1 cellular context compared by ENCODE assay signal in genomic region chr4:16250665-16251365, GRCh38.
TF ChIP-seq lines count a peak whose summit lies in the region.

No MANE protein-coding gene starts in this region.

TF ChIP-seq in HepG2, 621 proteins besides CTCF, POLR2A, EP300 and RAD21 (continued from another document and continues in another):
- TF ChIP-seq ZNF644 (CRISPR knock-in tag; IDR thresholded peaks at IDR 0.05; ENCODE audit: low read depth) (peak; percentile 79; the same call in 1 of the 2 replicates), MEIS1 (CRISPR knock-in tag; IDR thresholded peaks at IDR 0.05; ENCODE audit: borderline replicate concordance) (no peak), ZFP36 (IDR thresholded peaks at IDR 0.05; ENCODE audit: borderline replicate concordance, low read depth, low read length, partially characterized antibody) (no peak), ZBTB3 (CRISPR knock-in tag; IDR thresholded peaks at IDR 0.05; ENCODE audit: borderline replicate concordance, low read depth) (no peak), CEBPB (IDR thresholded peaks at IDR 0.05; ENCODE audit: borderline replicate concordance, low read depth, low read length) (no peak), ZBTB4 (CRISPR knock-in tag; IDR thresholded peaks at IDR 0.05; ENCODE audit: borderline replicate concordance) (no peak), ZNF562 (CRISPR knock-in tag; IDR thresholded peaks at IDR 0.05; ENCODE audit: borderline replicate concordance) (no peak), ZNF703 (CRISPR knock-in tag; IDR thresholded peaks at IDR 0.05; ENCODE audit: borderline replicate concordance) (no peak), ZSCAN21 (CRISPR knock-in tag; IDR thresholded peaks at IDR 0.05; ENCODE audit: borderline replicate concordance) (no peak), TOE1 (CRISPR knock-in tag; IDR thresholded peaks at IDR 0.05) (no peak), ZNF256 (CRISPR knock-in tag; conservative IDR thresholded peaks at IDR 0.05) (no peak), MYNN (CRISPR knock-in tag; IDR thresholded peaks at IDR 0.05; ENCODE audit: low read depth) (no peak), ZNF576 (CRISPR knock-in tag; IDR thresholded peaks at IDR 0.05) (no peak), IRF9 (CRISPR knock-in tag; IDR thresholded peaks at IDR 0.05; ENCODE audit: borderline replicate concordance) (no peak), TEAD3 (CRISPR knock-in tag; optimal IDR thresholded peaks at IDR 0.05; ENCODE audit: borderline replicate concordance) (peak; percentile 87), TEAD2 (CRISPR knock-in tag; IDR thresholded peaks at IDR 0.05) (no peak), ZNF260 (CRISPR knock-in tag; IDR thresholded peaks at IDR 0.05; ENCODE audit: borderline replicate concordance, low read depth) (no peak), RELA (CRISPR knock-in tag; IDR thresholded peaks at IDR 0.05) (no peak), NR2F1 (CRISPR knock-in tag; IDR thresholded peaks at IDR 0.05) (peak; percentile 34 to 82; a peak in 3 of 4 replicates), PPARG (CRISPR knock-in tag; conservative IDR thresholded peaks at IDR 0.05) (peak; percentile 85), KLF11 (CRISPR knock-in tag; IDR thresholded peaks at IDR 0.05) (no peak), REXO4 (CRISPR knock-in tag; IDR thresholded peaks at IDR 0.05; ENCODE audit: borderline replicate concordance) (no peak), RFX5 (IDR thresholded peaks at IDR 0.05; ENCODE audit: low read depth, low read length) (peak; percentile 48; the same call in 1 of the 2 replicates), KAT8 (CRISPR knock-in tag; IDR thresholded peaks at IDR 0.05) (0 out of 2 replicates have a peak, but pooled peaks have one; percentile 44), ATAD3A (CRISPR knock-in tag; IDR thresholded peaks at IDR 0.05) (no peak), ZNF383 (CRISPR knock-in tag; IDR thresholded peaks at IDR 0.05; ENCODE audit: borderline replicate concordance) (no peak)
- TF ChIP-seq, protein P1, sequence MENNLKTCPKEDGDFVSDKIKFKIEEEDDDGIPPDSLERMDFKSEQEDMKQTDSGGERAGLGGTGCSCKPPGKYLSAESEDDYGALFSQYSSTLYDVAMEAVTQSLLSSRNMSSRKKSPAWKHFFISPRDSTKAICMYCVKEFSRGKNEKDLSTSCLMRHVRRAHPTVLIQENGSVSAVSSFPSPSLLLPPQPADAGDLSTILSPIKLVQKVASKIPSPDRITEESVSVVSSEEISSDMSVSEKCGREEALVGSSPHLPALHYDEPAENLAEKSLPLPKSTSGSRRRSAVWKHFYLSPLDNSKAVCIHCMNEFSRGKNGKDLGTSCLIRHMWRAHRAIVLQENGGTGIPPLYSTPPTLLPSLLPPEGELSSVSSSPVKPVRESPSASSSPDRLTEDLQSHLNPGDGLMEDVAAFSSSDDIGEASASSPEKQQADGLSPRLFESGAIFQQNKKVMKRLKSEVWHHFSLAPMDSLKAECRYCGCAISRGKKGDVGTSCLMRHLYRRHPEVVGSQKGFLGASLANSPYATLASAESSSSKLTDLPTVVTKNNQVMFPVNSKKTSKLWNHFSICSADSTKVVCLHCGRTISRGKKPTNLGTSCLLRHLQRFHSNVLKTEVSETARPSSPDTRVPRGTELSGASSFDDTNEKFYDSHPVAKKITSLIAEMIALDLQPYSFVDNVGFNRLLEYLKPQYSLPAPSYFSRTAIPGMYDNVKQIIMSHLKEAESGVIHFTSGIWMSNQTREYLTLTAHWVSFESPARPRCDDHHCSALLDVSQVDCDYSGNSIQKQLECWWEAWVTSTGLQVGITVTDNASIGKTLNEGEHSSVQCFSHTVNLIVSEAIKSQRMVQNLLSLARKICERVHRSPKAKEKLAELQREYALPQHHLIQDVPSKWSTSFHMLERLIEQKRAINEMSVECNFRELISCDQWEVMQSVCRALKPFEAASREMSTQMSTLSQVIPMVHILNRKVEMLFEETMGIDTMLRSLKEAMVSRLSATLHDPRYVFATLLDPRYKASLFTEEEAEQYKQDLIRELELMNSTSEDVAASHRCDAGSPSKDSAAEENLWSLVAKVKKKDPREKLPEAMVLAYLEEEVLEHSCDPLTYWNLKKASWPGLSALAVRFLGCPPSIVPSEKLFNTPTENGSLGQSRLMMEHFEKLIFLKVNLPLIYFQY (CRISPR knock-in tag; IDR thresholded peaks at IDR 0.05; ENCODE audit: borderline replicate concordance): no peak
- TF ChIP-seq, protein P2, sequence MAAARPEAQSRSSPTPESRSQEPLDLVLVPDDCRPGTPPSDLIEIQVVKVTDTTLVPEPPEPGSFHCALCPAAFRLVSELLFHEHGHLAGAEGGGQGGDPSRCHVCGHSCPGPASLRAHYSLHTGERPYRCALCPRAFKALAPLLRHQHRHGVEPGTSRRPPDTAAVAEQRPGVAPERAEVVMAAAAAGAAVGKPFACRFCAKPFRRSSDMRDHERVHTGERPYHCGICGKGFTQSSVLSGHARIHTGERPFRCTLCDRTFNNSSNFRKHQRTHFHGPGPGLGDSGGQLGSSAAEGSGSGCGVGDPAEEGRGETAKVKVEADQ (CRISPR knock-in tag; IDR thresholded peaks at IDR 0.05; ENCODE audit: borderline replicate concordance): no peak
- TF ChIP-seq, protein P3, sequence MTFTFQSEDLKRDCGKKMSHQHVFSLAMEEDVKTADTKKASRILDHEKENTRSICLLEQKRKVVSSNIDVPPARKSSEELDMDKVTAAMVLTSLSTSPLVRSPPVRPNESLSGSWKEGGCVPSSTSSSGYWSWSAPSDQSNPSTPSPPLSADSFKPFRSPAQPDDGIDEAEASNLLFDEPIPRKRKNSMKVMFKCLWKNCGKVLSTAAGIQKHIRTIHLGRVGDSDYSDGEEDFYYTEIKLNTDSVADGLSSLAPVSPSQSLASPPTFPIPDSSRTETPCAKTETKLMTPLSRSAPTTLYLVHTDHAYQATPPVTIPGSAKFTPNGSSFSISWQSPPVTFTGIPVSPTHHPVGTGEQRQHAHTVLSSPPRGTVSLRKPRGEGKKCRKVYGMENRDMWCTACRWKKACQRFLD (CRISPR knock-in tag; IDR thresholded peaks at IDR 0.05; ENCODE audit: borderline replicate concordance): no peak
- TF ChIP-seq, protein P4, sequence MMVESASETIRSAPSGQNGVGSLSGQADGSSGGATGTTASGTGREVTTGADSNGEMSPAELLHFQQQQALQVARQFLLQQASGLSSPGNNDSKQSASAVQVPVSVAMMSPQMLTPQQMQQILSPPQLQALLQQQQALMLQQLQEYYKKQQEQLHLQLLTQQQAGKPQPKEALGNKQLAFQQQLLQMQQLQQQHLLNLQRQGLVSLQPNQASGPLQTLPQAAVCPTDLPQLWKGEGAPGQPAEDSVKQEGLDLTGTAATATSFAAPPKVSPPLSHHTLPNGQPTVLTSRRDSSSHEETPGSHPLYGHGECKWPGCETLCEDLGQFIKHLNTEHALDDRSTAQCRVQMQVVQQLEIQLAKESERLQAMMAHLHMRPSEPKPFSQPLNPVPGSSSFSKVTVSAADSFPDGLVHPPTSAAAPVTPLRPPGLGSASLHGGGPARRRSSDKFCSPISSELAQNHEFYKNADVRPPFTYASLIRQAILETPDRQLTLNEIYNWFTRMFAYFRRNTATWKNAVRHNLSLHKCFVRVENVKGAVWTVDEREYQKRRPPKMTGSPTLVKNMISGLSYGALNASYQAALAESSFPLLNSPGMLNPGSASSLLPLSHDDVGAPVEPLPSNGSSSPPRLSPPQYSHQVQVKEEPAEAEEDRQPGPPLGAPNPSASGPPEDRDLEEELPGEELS (CRISPR knock-in tag; IDR thresholded peaks at IDR 0.05): peak; percentile 48
- TF ChIP-seq, protein P5, sequence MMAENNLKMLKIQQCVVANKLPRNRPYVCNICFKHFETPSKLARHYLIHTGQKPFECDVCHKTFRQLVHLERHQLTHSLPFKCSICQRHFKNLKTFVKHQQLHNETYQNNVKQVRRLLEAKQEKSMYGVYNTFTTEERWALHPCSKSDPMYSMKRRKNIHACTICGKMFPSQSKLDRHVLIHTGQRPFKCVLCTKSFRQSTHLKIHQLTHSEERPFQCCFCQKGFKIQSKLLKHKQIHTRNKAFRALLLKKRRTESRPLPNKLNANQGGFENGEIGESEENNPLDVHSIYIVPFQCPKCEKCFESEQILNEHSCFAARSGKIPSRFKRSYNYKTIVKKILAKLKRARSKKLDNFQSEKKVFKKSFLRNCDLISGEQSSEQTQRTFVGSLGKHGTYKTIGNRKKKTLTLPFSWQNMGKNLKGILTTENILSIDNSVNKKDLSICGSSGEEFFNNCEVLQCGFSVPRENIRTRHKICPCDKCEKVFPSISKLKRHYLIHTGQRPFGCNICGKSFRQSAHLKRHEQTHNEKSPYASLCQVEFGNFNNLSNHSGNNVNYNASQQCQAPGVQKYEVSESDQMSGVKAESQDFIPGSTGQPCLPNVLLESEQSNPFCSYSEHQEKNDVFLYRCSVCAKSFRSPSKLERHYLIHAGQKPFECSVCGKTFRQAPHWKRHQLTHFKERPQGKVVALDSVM (CRISPR knock-in tag; IDR thresholded peaks at IDR 0.05): no peak
- TF ChIP-seq, protein P6, sequence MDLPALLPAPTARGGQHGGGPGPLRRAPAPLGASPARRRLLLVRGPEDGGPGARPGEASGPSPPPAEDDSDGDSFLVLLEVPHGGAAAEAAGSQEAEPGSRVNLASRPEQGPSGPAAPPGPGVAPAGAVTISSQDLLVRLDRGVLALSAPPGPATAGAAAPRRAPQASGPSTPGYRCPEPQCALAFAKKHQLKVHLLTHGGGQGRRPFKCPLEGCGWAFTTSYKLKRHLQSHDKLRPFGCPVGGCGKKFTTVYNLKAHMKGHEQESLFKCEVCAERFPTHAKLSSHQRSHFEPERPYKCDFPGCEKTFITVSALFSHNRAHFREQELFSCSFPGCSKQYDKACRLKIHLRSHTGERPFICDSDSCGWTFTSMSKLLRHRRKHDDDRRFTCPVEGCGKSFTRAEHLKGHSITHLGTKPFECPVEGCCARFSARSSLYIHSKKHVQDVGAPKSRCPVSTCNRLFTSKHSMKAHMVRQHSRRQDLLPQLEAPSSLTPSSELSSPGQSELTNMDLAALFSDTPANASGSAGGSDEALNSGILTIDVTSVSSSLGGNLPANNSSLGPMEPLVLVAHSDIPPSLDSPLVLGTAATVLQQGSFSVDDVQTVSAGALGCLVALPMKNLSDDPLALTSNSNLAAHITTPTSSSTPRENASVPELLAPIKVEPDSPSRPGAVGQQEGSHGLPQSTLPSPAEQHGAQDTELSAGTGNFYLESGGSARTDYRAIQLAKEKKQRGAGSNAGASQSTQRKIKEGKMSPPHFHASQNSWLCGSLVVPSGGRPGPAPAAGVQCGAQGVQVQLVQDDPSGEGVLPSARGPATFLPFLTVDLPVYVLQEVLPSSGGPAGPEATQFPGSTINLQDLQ (CRISPR knock-in tag; IDR thresholded peaks at IDR 0.05): no peak
- TF ChIP-seq, protein P7, sequence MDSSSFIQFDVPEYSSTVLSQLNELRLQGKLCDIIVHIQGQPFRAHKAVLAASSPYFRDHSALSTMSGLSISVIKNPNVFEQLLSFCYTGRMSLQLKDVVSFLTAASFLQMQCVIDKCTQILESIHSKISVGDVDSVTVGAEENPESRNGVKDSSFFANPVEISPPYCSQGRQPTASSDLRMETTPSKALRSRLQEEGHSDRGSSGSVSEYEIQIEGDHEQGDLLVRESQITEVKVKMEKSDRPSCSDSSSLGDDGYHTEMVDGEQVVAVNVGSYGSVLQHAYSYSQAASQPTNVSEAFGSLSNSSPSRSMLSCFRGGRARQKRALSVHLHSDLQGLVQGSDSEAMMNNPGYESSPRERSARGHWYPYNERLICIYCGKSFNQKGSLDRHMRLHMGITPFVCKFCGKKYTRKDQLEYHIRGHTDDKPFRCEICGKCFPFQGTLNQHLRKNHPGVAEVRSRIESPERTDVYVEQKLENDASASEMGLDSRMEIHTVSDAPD (CRISPR knock-in tag; IDR thresholded peaks at IDR 0.05): no peak
- TF ChIP-seq, protein P8, sequence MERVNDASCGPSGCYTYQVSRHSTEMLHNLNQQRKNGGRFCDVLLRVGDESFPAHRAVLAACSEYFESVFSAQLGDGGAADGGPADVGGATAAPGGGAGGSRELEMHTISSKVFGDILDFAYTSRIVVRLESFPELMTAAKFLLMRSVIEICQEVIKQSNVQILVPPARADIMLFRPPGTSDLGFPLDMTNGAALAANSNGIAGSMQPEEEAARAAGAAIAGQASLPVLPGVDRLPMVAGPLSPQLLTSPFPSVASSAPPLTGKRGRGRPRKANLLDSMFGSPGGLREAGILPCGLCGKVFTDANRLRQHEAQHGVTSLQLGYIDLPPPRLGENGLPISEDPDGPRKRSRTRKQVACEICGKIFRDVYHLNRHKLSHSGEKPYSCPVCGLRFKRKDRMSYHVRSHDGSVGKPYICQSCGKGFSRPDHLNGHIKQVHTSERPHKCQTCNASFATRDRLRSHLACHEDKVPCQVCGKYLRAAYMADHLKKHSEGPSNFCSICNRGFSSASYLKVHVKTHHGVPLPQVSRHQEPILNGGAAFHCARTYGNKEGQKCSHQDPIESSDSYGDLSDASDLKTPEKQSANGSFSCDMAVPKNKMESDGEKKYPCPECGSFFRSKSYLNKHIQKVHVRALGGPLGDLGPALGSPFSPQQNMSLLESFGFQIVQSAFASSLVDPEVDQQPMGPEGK (CRISPR knock-in tag; IDR thresholded peaks at IDR 0.05): peak; percentile 65
